8 cellular contexts compared by ENCODE assay signal in the genomic region with DNA sequence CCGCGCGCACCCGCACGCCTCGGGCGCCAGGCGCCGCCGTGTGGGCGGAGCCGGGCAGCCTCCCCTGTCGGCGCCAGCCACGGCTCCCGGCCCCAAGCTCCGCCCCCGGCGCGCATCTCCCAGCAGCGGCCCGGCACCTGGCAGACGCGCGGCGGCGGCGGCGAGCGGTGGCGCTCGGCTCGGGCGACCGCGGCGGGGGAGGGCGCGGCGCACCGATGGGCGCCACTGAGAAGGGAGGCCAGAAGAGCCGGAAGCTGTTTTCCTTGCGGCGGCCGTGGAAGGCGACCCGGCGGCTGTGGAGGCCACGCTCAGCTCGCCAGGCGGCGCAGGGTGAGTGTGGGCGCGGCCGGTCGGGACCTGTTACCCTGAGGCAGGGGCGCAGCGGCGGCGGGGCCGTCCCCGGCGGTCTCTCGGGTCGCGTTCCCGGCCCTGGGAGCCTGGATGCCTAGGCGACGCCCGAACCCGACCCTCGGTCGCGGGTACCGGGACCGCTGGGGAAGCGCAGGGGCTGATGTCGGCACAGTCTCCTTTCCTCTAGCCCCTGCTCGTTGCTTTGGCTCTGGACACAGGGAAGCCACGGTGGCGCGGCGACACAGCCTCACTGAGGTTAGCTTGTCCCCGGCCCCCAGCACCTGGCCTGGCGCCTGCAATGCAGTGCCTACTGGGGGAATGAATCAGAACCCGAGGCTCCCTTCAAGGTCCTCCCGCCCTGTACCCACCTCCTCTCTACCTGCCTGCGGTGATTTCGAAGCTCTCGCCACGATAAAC. TPM values are rescaled to one million over a fixed set of nuclear protein-coding genes. Genes with fewer than 3 reads are reported as not detected.
A peak's percentile ranks its signal among the peaks of the same experiment; 100 is the strongest.
DNase-seq lines count a peak whose midpoint lies in the region; ATAC-seq, FAIRE-seq and TF ChIP-seq lines count a peak whose summit lies in the region.

No MANE protein-coding gene starts in this region.

- no peaks in the 10 kb centered on the region for H3K27me3 ChIP-seq in CD8-positive, alpha-beta T cell (ENCODE audit: insufficient read depth, low read length)
- H3K27me3 ChIP-seq in H1 (replicated peaks in 1 of 4; ENCODE audit: control insufficient read depth in 3 of 4, extremely low read depth in 1 of 4, insufficient read depth in 3 of 4, low read length in 3 of 4): peaks cover 0 to 18% (median 12%) of the 10 kb centered on the region in 4 experiments; a peak in 6 of 7 replicates

- H3K9me3 ChIP-seq in CD8-positive, alpha-beta T cell (ENCODE audit: low read length): no peaks in the 10 kb centered on the region
- H3K9me3 ChIP-seq in H1 (ENCODE audit: insufficient read depth in 2 of 2, low read depth in 1 of 2, low read length in 1 of 2): no peaks in the 10 kb centered on the region

- no peak overlapping the region for H3K4ac ChIP-seq in H1 (replicated peaks; ENCODE audit: insufficient read length, low read depth, low read length)

- no peak overlapping the region for H2BK5ac ChIP-seq in H1 (ENCODE audit: low read depth, low read length)

- peak; percentile 97 for ATAC-seq in CD8-positive, alpha-beta T cell
- ATAC-seq in GM19395 (IDR thresholded peaks at IDR 0.05; ENCODE audit: unreplicated experiment) (peak; percentile 89), HG03520 (IDR thresholded peaks at IDR 0.05; ENCODE audit: unreplicated experiment) (peak; percentile 93)

- H3K23ac ChIP-seq in H1 (ENCODE audit: insufficient read length): no peak overlapping the region

- no peak overlapping the region for H2BK20ac ChIP-seq in H1 (ENCODE audit: low read length)

- no peak overlapping the region for H2AK5ac ChIP-seq in H1 (ENCODE audit: low read depth, low read length)

- peak in 1 of 2 experiments; percentile 19; a peak in 1 of 4 replicates for TF ChIP-seq RAD21 in H1 (IDR thresholded peaks at IDR 0.05 in 1 of 2, conservative IDR thresholded peaks at IDR 0.05 in 1 of 2; ENCODE audit: low read depth in 2 of 2, low read length in 2 of 2)

- peak overlapping the region; percentile 2 for H3K56ac ChIP-seq in H1 (replicated peaks; ENCODE audit: insufficient read length, low read depth, low read length)

- H2AFZ ChIP-seq in H1 (ENCODE audit: low read length): peak overlapping the region; percentile 82

- peak in 1 of 2 experiments; percentile 64; a peak in 2 of 3 replicates for TF ChIP-seq POLR2A in H1 (IDR thresholded peaks at IDR 0.05; ENCODE audit: control extremely low read depth in 1 of 2, low read depth in 2 of 2, low read length in 2 of 2)

- no peaks in the 10 kb centered on the region; the same call in 1 of the 2 replicates for H3K79me1 ChIP-seq in H1 (ENCODE audit: low read depth, low read length)

- no peak overlapping the region for H2BK120ac ChIP-seq in H1 (replicated peaks; ENCODE audit: low read depth, low read length)

- H3K36me3 Mint-ChIP-seq in CD8-positive, alpha-beta T cell: peaks cover 5% of the 10 kb centered on the region

- peak overlapping the region in 3 of 4 experiments; percentile 42 to 56 (median 52); a peak in 6 of 7 replicates for H3K9ac ChIP-seq in H1 (replicated peaks in 1 of 4; ENCODE audit: extremely low read depth in 1 of 4, low read depth in 3 of 4, low read length in 3 of 4)

- H4K5ac ChIP-seq in H1 (ENCODE audit: insufficient read length, low read depth, low read length): no peak overlapping the region

- FAIRE-seq in H1 (lab: Jason Lieb, UNC): no peak

- peak overlapping the region; percentile 57 for H3K27ac ChIP-seq in CD8-positive, alpha-beta T cell (ENCODE audit: low read depth, low read length)
- no peak overlapping the region for H3K27ac ChIP-seq in H1 (ENCODE audit: low read depth, low read length)

- H3K79me2 ChIP-seq in H1 (ENCODE audit: control insufficient read depth in 1 of 2, insufficient read depth in 2 of 2, low read length in 2 of 2): no peaks in the 10 kb centered on the region

- no peak overlapping the region for H3K14ac ChIP-seq in H1 (ENCODE audit: insufficient read length)

- H3K23me2 ChIP-seq in H1 (ENCODE audit: low read depth, low read length): peaks cover 13% of the 10 kb centered on the region

- peaks cover 10% of the 10 kb centered on the region for H3K27me3 Mint-ChIP-seq in CD8-positive, alpha-beta T cell (ENCODE audit: low read depth)

- peak overlapping the region; percentile 91 for H3K4me3 ChIP-seq in CD8-positive, alpha-beta T cell (ENCODE audit: low read depth, low read length)
- H3K4me3 ChIP-seq in H1 (ENCODE audit: extremely low read depth in 1 of 4, insufficient read depth in 2 of 4, low read depth in 3 of 4, low read length in 4 of 4): peak overlapping the region; percentile 59 to 75 (median 66)

- no peak for TF ChIP-seq CTCF in CD8-positive, alpha-beta T cell (IDR thresholded peaks at IDR 0.05)
- no peak for TF ChIP-seq CTCF in H1 (IDR thresholded peaks at IDR 0.05; ENCODE audit: control extremely low read depth in 1 of 3, insufficient read depth in 1 of 3, low read depth in 1 of 3, low read length in 3 of 3)

- WGBS in H1 (ENCODE audit: extremely low coverage in 1 of 2, insufficient coverage in 1 of 2, insufficient read length in 1 of 2, insufficient replicate concordance in 2 of 2, low coverage in 1 of 2, low lambda C conversion rate in 2 of 2, missing lambda C conversion rate in 1 of 2), 2 experiments: 1% methylated on average over 67 of the region's 92 CpGs; no CpG with 5 or more reads in 1 of the 2 experiments

- peak overlapping the region; percentile 79 to 94 for H3K4me2 ChIP-seq in H1 (ENCODE audit: insufficient read depth in 1 of 2, low read depth in 2 of 2, low read length in 2 of 2)

- no peaks in the 10 kb centered on the region for H3K9me3 Mint-ChIP-seq in CD8-positive, alpha-beta T cell

- no peaks in the 10 kb centered on the region for H3K36me3 ChIP-seq in CD8-positive, alpha-beta T cell (ENCODE audit: insufficient read depth, low read length)
- H3K36me3 ChIP-seq in H1 (ENCODE audit: control insufficient read depth in 2 of 4, insufficient read depth in 4 of 4, low read length in 3 of 4): no peaks in the 10 kb centered on the region

- DNase-seq in CD8-positive, alpha-beta T cell: peak; percentile 72 to 89 (median 80)
- DNase-seq in NCI-H82 treated with DMSO at 0.1 percent for 48 hours (lab: John Stamatoyannopoulos, UW; ENCODE audit: unreplicated experiment) (peak; percentile 32), H1 (ENCODE audit: low read depth in 1 of 2, low spot score in 2 of 2) (peak in 1 of 2 experiments; percentile 92), midbrain (lab: John Stamatoyannopoulos, UW) (peak; percentile 85)
- peak; percentile 68 to 70 for DNase-seq in activated CD8-positive, alpha-beta memory T cell treated with anti-CD3 and anti-CD28 coated beads for 4 hours (ENCODE audit: low read depth in 2 of 2)
- peak; percentile 52 to 65 for DNase-seq in stimulated activated CD8-positive, alpha-beta memory T cell treated with anti-CD3 and anti-CD28 coated beads, Interleukin-2, amount 100 ng/mL, for 1 hour (ENCODE audit: low read depth in 2 of 2)

- H4K20me1 ChIP-seq in H1 (replicated peaks in 1 of 2; ENCODE audit: control insufficient read depth in 1 of 2, insufficient read depth in 2 of 2, low read length in 2 of 2): peaks cover 0 to 5% of the 10 kb centered on the region in 2 experiments

- H3K4me3 Mint-ChIP-seq in CD8-positive, alpha-beta T cell: peak overlapping the region; percentile 97

- peak in 1 of 2 experiments; percentile 27; a peak in 1 of 3 replicates for TF ChIP-seq EP300 in H1 (IDR thresholded peaks at IDR 0.05; ENCODE audit: borderline replicate concordance in 1 of 2, low read depth in 2 of 2, low read length in 2 of 2)

- peak overlapping the region; percentile 87 for H3K27ac Mint-ChIP-seq in CD8-positive, alpha-beta T cell

- peak overlapping the region; percentile 72 for H4K91ac ChIP-seq in H1 (replicated peaks; ENCODE audit: insufficient read length, low read length)

- H4K8ac ChIP-seq in H1 (ENCODE audit: extremely low read depth, insufficient read depth, low read length): no peak overlapping the region

- intact Hi-C loops in CD8-positive, alpha-beta T cell (cut with DNase I, micrococcal nuclease): loop anchor here (1.0 to 10.0 kb wide), 7 partner anchors 38 to 1680 kb away; a partner anchor contains a TSS

- peaks cover 18% of the 10 kb centered on the region for H3K4me1 Mint-ChIP-seq in CD8-positive, alpha-beta T cell (ENCODE audit: low read depth)

- H2BK15ac ChIP-seq in H1 (ENCODE audit: low read length): no peak overlapping the region

- H2BK12ac ChIP-seq in H1 (ENCODE audit: low read depth, low read length): 0 out of 2 replicates have a peak overlapping the region, but pooled peaks have one; percentile 75

- H3K4me1 ChIP-seq in CD8-positive, alpha-beta T cell (ENCODE audit: insufficient read depth, low read length): peaks cover 17% of the 10 kb centered on the region
- peaks cover 1 to 9% (median 3%) of the 10 kb centered on the region in 4 experiments; a peak in 5 of 7 replicates for H3K4me1 ChIP-seq in H1 (replicated peaks in 1 of 4; ENCODE audit: control insufficient read depth in 3 of 4, insufficient read depth in 4 of 4, low read length in 3 of 4)

- POLR2A ChIA-PET in CD8-positive, alpha-beta T cell (lab: Charles Lee): interaction anchor here (0.7 to 2.2 kb wide), 7 partner anchors 9 to 165 kb away, joined by 3 to 11 read pairs (median 6); a partner anchor contains a TSS
- POLR2A ChIA-PET in H1 (lab: Charles Lee; ENCODE audit: partially characterized antibody): interaction anchor here (0.9 to 2.6 kb wide), 7 partner anchors 9 to 106 kb away, joined by 3 to 10 read pairs (median 6); a partner anchor contains a TSS

- CTCF ChIA-PET in CD8-positive, alpha-beta T cell (lab: Charles Lee): interaction anchor here (0.7 to 1.0 kb wide), 2 partner anchors 9 to 164 kb away, joined by 3 read pairs; no protein-coding TSS in a partner anchor
- CTCF ChIA-PET in H1 (lab: Charles Lee; ENCODE audit: partially characterized antibody): interaction anchor here (0.7 to 1.7 kb wide), 14 partner anchors 8 to 218 kb away, joined by 3 to 7 read pairs (median 3); a partner anchor contains a TSS

- peak overlapping the region; percentile 71; the same call in 1 of the 2 replicates for H3K18ac ChIP-seq in H1 (ENCODE audit: extremely low read depth, low read length)

TF ChIP-seq in H1, 55 proteins besides CTCF, POLR2A, EP300 and RAD21 (continues in another document):
- TF ChIP-seq KDM4A (IDR thresholded peaks at IDR 0.05; ENCODE audit: low read depth, low read length, severe bottlenecking): peak; percentile 91
- TF ChIP-seq, protein P1, sequence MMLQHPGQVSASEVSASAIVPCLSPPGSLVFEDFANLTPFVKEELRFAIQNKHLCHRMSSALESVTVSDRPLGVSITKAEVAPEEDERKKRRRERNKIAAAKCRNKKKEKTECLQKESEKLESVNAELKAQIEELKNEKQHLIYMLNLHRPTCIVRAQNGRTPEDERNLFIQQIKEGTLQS (IDR thresholded peaks at IDR 0.05; ENCODE audit: insufficient read depth, low read depth, low read length): no peak

RNA-seq across cellular contexts. Expression of a gene that starts 54.8 kb away (rescaled TPM):
- 1 to 10 TPM; 1.4 to 1.9 TPM for total RNA-seq in CD8-positive, alpha-beta T cell
- total RNA-seq in H1 (2021; fragmentation: NEBNext Ultra II Directional; extraction: Animal tissue kit (Norgen Biotek cat#: 25700)): 3.0 and 3.7 TPM in 2 replicates
- polyA plus RNA-seq in H1 (2011; rRNA removed): 1.6 and 2.3 TPM in 2 replicates
- polyA plus RNA-seq in H1 (2011; cell fraction: cytosol; rRNA removed): 2.0 TPM
- 3.4 TPM for polyA plus RNA-seq in H1 (2011; cell fraction: nucleus; rRNA removed)
- 1.9 to 2.5 TPM (median 2.4 TPM) in 4 replicates for polyA plus RNA-seq in H1 (2012, experiment 1 of 2)
- 0.12 TPM for polyA plus RNA-seq in H1 (2012, experiment 2 of 2)
- polyA plus RNA-seq in H1 (2013, experiment 1 of 2): 1.9 TPM
- 1.6 TPM for polyA plus RNA-seq in H1 (2013, experiment 2 of 2)
- 7.9 and 8.6 TPM in 2 replicates for polyA minus RNA-seq in H1 (2011; rRNA and poly(A)+ RNA removed)
- polyA minus RNA-seq in H1 (2011; cell fraction: cytosol; rRNA and poly(A)+ RNA removed): 5.2 TPM
- polyA minus RNA-seq in H1 (2011; cell fraction: nucleus; rRNA and poly(A)+ RNA removed): 16.4 TPM
